8 cellular contexts compared by ENCODE assay signal in genomic region chr1:46442317-46443161, GRCh38. TPM values are rescaled to one million over a fixed set of nuclear protein-coding genes. Genes with fewer than 3 reads are reported as not detected.
DNase-seq lines count a peak whose midpoint lies in the region; ATAC-seq, FAIRE-seq and TF ChIP-seq lines count a peak whose summit lies in the region.

No MANE protein-coding gene starts in this region.

- peak overlapping the region; percentile 66 for H3K27ac Mint-ChIP-seq in activated CD8-positive, alpha-beta memory T cell treated with anti-CD3 and anti-CD28 coated beads, Interleukin-2, amount 10 ng/mL, durations not matched to agents 7 days and 5 days

- no peak overlapping the region for H3K27ac ChIP-seq in endothelial cell of umbilical vein (ENCODE audit: insufficient read depth, low read depth, low read length)

- intact Hi-C loops in endothelial cell of umbilical vein (cut with micrococcal nuclease), result loop anchor here (1.0 to 2.0 kb wide), 2 partner anchors 36 to 86 kb away; no protein-coding TSS in a partner anchor

- H3K4me1 ChIP-seq in endothelial cell of umbilical vein (ENCODE audit: control insufficient read depth, extremely low read depth, insufficient read depth, low read length), result no peaks in the 10 kb centered on the region

- ATAC-seq in GM18502 (IDR thresholded peaks at IDR 0.05; ENCODE audit: poor library complexity, unreplicated experiment) (peak; percentile 74), HG03342 (IDR thresholded peaks at IDR 0.05; ENCODE audit: unreplicated experiment) (peak; percentile 69)
- peak; percentile 81 for ATAC-seq in activated CD8-positive, alpha-beta memory T cell treated with anti-CD3 and anti-CD28 coated beads, Interleukin-2, amount 10 ng/mL, durations not matched to agents 7 days and 5 days

- H3K27me3 ChIP-seq in endothelial cell of umbilical vein (ENCODE audit: control insufficient read depth in 2 of 2, insufficient read depth in 2 of 2, low read length in 2 of 2), result peaks cover 12% of the 10 kb centered on the region in 2 experiments

- BruUV-seq in endothelial cell of umbilical vein (replicated peaks; lab: Mats Ljungman, UMichigan), result no TSS peak

- H3K4me3 Mint-ChIP-seq in activated CD8-positive, alpha-beta memory T cell treated with anti-CD3 and anti-CD28 coated beads, Interleukin-2, amount 10 ng/mL, durations not matched to agents 7 days and 5 days, result peak overlapping the region; percentile 72

- DNase-seq in AG04449 (ENCODE audit: low read depth, low spot score) (peak; percentile 5), NCI-H82 (lab: John Stamatoyannopoulos, UW) (peak; percentile 99), endothelial cell of umbilical vein (ENCODE audit: low read depth, low spot score) (peak; percentile 61), mucosa of gallbladder (ENCODE audit: low spot score) (peak; percentile 74)
- peak; percentile 80 for DNase-seq in activated CD8-positive, alpha-beta memory T cell treated with anti-CD3 and anti-CD28 coated beads, Interleukin-2, amount 10 ng/mL, durations not matched to agents 7 days and 5 days
- DNase-seq in stimulated activated CD8-positive, alpha-beta memory T cell treated with anti-CD3 and anti-CD28 coated beads, Interleukin-4, amount 100 ng/mL, for 1 hour (ENCODE audit: low read depth in 2 of 2, low spot score in 1 of 2), result peak; percentile 45 to 52

- no peaks in the 10 kb centered on the region for H3K9me1 ChIP-seq in endothelial cell of umbilical vein (replicated peaks; ENCODE audit: control insufficient read depth, extremely low read depth, insufficient read depth, low read length)

- peak overlapping the region; percentile 45 for H3K4me2 ChIP-seq in endothelial cell of umbilical vein (ENCODE audit: insufficient read depth, low read length)

- peak; percentile 84 for FAIRE-seq in endothelial cell of umbilical vein (lab: Jason Lieb, UNC)

- POLR2A ChIA-PET in AG04449 (lab: Yijun Ruan, JAX) (no interaction called here), endothelial cell of umbilical vein (lab: Charles Lee) (no interaction called here)

- no peaks in the 10 kb centered on the region for H3K9me3 Mint-ChIP-seq in activated CD8-positive, alpha-beta memory T cell treated with anti-CD3 and anti-CD28 coated beads, Interleukin-2, amount 10 ng/mL, durations not matched to agents 7 days and 5 days (ENCODE audit: low read depth)

- H3K4me1 Mint-ChIP-seq in activated CD8-positive, alpha-beta memory T cell treated with anti-CD3 and anti-CD28 coated beads, Interleukin-2, amount 10 ng/mL, durations not matched to agents 7 days and 5 days, result peaks cover 8% of the 10 kb centered on the region

- H4K20me1 ChIP-seq in endothelial cell of umbilical vein (replicated peaks; ENCODE audit: control insufficient read depth, extremely low read depth, insufficient read depth, low read length), result no peaks in the 10 kb centered on the region

- H2AFZ ChIP-seq in endothelial cell of umbilical vein (ENCODE audit: low read depth, low read length), result peak overlapping the region; percentile 57

- no peaks in the 10 kb centered on the region for H3K36me3 ChIP-seq in endothelial cell of umbilical vein (ENCODE audit: control insufficient read depth in 2 of 2, extremely low read depth in 1 of 2, insufficient read depth in 2 of 2, low read length in 2 of 2)

- peak overlapping the region; percentile 54 for H3K4me3 ChIP-seq in AG04449 (ENCODE audit: low read depth, low read length)
- H3K4me3 ChIP-seq in endothelial cell of umbilical vein (replicated peaks in 1 of 3; ENCODE audit: insufficient read depth in 1 of 3, low read depth in 1 of 3, low read length in 3 of 3), result peak overlapping the region in 2 of 3 experiments; percentile 8 to 9

- H3K9ac ChIP-seq in endothelial cell of umbilical vein (replicated peaks; ENCODE audit: extremely low read depth, insufficient read depth, low read length), result no peak overlapping the region

- H3K9me3 ChIP-seq in endothelial cell of umbilical vein (replicated peaks; ENCODE audit: control insufficient read depth, insufficient read depth, low read length), result no peaks in the 10 kb centered on the region

- CTCF ChIA-PET in AG04449 (lab: Yijun Ruan, JAX), result interaction anchor here (0.6 to 4.6 kb wide), 25 partner anchors 9 to 284 kb away, joined by 3 to 74 read pairs (median 5); a partner anchor contains a TSS
- CTCF ChIA-PET in activated CD8-positive, alpha-beta memory T cell treated with anti-CD3 and anti-CD28 coated beads, Interleukin-2, amount 10 ng/mL, durations not matched to agents 7 days and 5 days (lab: Charles Lee), result interaction anchor here (0.7 to 7.6 kb wide), 26 partner anchors 9 to 283 kb away, joined by 3 to 124 read pairs (median 4); partner anchors contain the start of gene EFCAB14
- CTCF ChIA-PET in endothelial cell of umbilical vein (lab: Charles Lee), result interaction anchor here (0.6 to 2.3 kb wide), 25 partner anchors 8 to 282 kb away, joined by 3 to 53 read pairs (median 4); partner anchors contain the start of genes ATPAF1 and KNCN

- dilution Hi-C loops in endothelial cell of umbilical vein (cut with MboI; ENCODE audit: extremely low pct_ligation_motif_present, low sequenced_read_pairs), result no loop called here

- TF ChIP-seq CTCF in AG04449 (IDR thresholded peaks at IDR 0.05; ENCODE audit: insufficient read depth, low read length, missing control alignments), result peak; percentile 96
- peak; percentile 80 to 93 for TF ChIP-seq CTCF in endothelial cell of umbilical vein (IDR thresholded peaks at IDR 0.05; ENCODE audit: extremely low read depth in 1 of 2, insufficient read depth in 1 of 2, low read depth in 1 of 2, low read length in 2 of 2)

- no peak for TF ChIP-seq POLR2A in endothelial cell of umbilical vein (IDR thresholded peaks at IDR 0.05; ENCODE audit: low read depth, low read length)

- peaks cover 28% of the 10 kb centered on the region for H3K27me3 Mint-ChIP-seq in activated CD8-positive, alpha-beta memory T cell treated with anti-CD3 and anti-CD28 coated beads, Interleukin-2, amount 10 ng/mL, durations not matched to agents 7 days and 5 days

- no peaks in the 10 kb centered on the region for H3K36me3 Mint-ChIP-seq in activated CD8-positive, alpha-beta memory T cell treated with anti-CD3 and anti-CD28 coated beads, Interleukin-2, amount 10 ng/mL, durations not matched to agents 7 days and 5 days

- H3K79me2 ChIP-seq in endothelial cell of umbilical vein (ENCODE audit: control insufficient read depth, insufficient read depth, low read length), result no peaks in the 10 kb centered on the region

TF ChIP-seq in endothelial cell of umbilical vein, 7 proteins besides CTCF, POLR2A, EP300 and RAD21:
- TF ChIP-seq FOS (IDR thresholded peaks at IDR 0.05; ENCODE audit: borderline replicate concordance, insufficient read depth, low read length), result no peak
- no peak for TF ChIP-seq GATA2 (IDR thresholded peaks at IDR 0.05; ENCODE audit: insufficient read depth, insufficient read length, low read depth, low read length)
- TF ChIP-seq, protein P1, sequence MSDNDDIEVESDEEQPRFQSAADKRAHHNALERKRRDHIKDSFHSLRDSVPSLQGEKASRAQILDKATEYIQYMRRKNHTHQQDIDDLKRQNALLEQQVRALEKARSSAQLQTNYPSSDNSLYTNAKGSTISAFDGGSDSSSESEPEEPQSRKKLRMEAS (IDR thresholded peaks at IDR 0.05; ENCODE audit: insufficient read depth, insufficient read length), result no peak
- TF ChIP-seq EZH2 (IDR thresholded peaks at IDR 0.05; ENCODE audit: borderline replicate concordance, low read depth, low read length, severe bottlenecking), result no peak

RNA-seq across cellular contexts. Expression of gene DMBX1, which starts 47.1 kb away (rescaled TPM):
- under 1 TPM in 1 of 2 experiments, not detected in 1; 0.15 TPM for total RNA-seq in activated CD8-positive, alpha-beta memory T cell treated with anti-CD3 and anti-CD28 coated beads, Interleukin-2, amount 10 ng/mL, durations not matched to agents 7 days and 5 days
- total RNA-seq in endothelial cell of umbilical vein, result not detected in 2 replicates
- polyA plus RNA-seq in endothelial cell of umbilical vein, result not detected in 2 replicates
- polyA plus RNA-seq in endothelial cell of umbilical vein (2011; cell fraction: cytosol; rRNA removed), result not detected in 2 replicates
- polyA plus RNA-seq in endothelial cell of umbilical vein (2011; cell fraction: nucleus; rRNA removed), result not detected in 2 replicates
- polyA plus RNA-seq in endothelial cell of umbilical vein (2012), result not detected in 2 replicates
- polyA minus RNA-seq in endothelial cell of umbilical vein, result 0.51 and 0.62 TPM in 2 replicates
- polyA minus RNA-seq in endothelial cell of umbilical vein (2011; cell fraction: cytosol; rRNA and poly(A)+ RNA removed), result 1.2 TPM
- not detected in 2 replicates for polyA minus RNA-seq in endothelial cell of umbilical vein (2011; cell fraction: nucleus; rRNA and poly(A)+ RNA removed)
- total RNA-seq in mucosa of gallbladder, result not detected

RNA-seq across cellular contexts. Expression of gene FAAH, which starts 48.4 kb away (rescaled TPM):
- total RNA-seq in activated CD8-positive, alpha-beta memory T cell treated with anti-CD3 and anti-CD28 coated beads, Interleukin-2, amount 10 ng/mL, durations not matched to agents 7 days and 5 days, result 1 to 10 TPM; 3.1 to 3.9 TPM
- 1.5 TPM in 1 of 2 replicates, not detected in the other for total RNA-seq in endothelial cell of umbilical vein
- polyA plus RNA-seq in endothelial cell of umbilical vein, result 0.47 and 0.76 TPM in 2 replicates
- polyA plus RNA-seq in endothelial cell of umbilical vein (2011; cell fraction: cytosol; rRNA removed), result 0.21 and 0.34 TPM in 2 replicates
- 7.8 and 9.7 TPM in 2 replicates for polyA plus RNA-seq in endothelial cell of umbilical vein (2011; cell fraction: nucleus; rRNA removed)
- polyA plus RNA-seq in endothelial cell of umbilical vein (2012), result 0.36 and 0.91 TPM in 2 replicates
- 0.32 and 0.36 TPM in 2 replicates for polyA minus RNA-seq in endothelial cell of umbilical vein
- not detected for polyA minus RNA-seq in endothelial cell of umbilical vein (2011; cell fraction: cytosol; rRNA and poly(A)+ RNA removed)
- 0.38 and 1.4 TPM in 2 replicates for polyA minus RNA-seq in endothelial cell of umbilical vein (2011; cell fraction: nucleus; rRNA and poly(A)+ RNA removed)
- 48.1 TPM for total RNA-seq in mucosa of gallbladder

Comparison
In these comparisons a context has a peak if more than half of its experiments do, and no peak if none do; other contexts are left out.
1. DNase-seq: peak in every context shown above with its lines; median percentile 99 in NCI-H82; 80 in activated CD8-positive, alpha-beta memory T cell treated with anti-CD3 and anti-CD28 coated beads, Interleukin-2, amount 10 ng/mL, durations not matched to agents 7 days and 5 days; 74 in mucosa of gallbladder; 61 in endothelial cell of umbilical vein; 48 in stimulated activated CD8-positive, alpha-beta memory T cell treated with anti-CD3 and anti-CD28 coated beads, Interleukin-4, amount 100 ng/mL, for 1 hour; 5 in AG04449.
2. RNA of gene FAAH, which starts 48.4 kb away (total RNA-seq): 48.1 TPM in mucosa of gallbladder (single experiment); 3.1 to 3.9 TPM in activated CD8-positive, alpha-beta memory T cell treated with anti-CD3 and anti-CD28 coated beads, Interleukin-2, amount 10 ng/mL, durations not matched to agents 7 days and 5 days and 1.5 TPM in endothelial cell of umbilical vein; every median in the first group is over 10 times any median in the second.
3. Peak in every context shown above with its lines, with median percentiles within 50 percentile points of each other: ATAC-seq.